2 cellular contexts compared by ENCODE assay signal in genomic region chr13:24233351-24233901, GRCh38.
TF ChIP-seq lines count a peak whose summit lies in the region.

No MANE protein-coding gene starts in this region.

TF ChIP-seq in SK-N-SH, 30 proteins besides CTCF, POLR2A, EP300 and RAD21:
- TF ChIP-seq FOSL2 (IDR thresholded peaks at IDR 0.05; ENCODE audit: borderline replicate concordance, low read depth): peak; percentile 69; the same call in 1 of the 2 replicates
- TF ChIP-seq IRF3 (IDR thresholded peaks at IDR 0.05; ENCODE audit: low read depth, low read length): no peak
- no peak for TF ChIP-seq NRF1 (IDR thresholded peaks at IDR 0.05; ENCODE audit: low read depth, low read length)
- TF ChIP-seq EZH2phosphoT487 (IDR thresholded peaks at IDR 0.05; ENCODE audit: borderline replicate concordance, low read depth): no peak
- no peak for TF ChIP-seq RFX5 (IDR thresholded peaks at IDR 0.05; ENCODE audit: low read length)
- TF ChIP-seq TCF12 (IDR thresholded peaks at IDR 0.05): no peak
- no peak for TF ChIP-seq FOXJ3 (CRISPR knock-in tag; IDR thresholded peaks at IDR 0.05)
- peak; percentile 73 for TF ChIP-seq JUND (IDR thresholded peaks at IDR 0.05)
- no peak for TF ChIP-seq GATA2 (CRISPR knock-in tag; IDR thresholded peaks at IDR 0.05)
- TF ChIP-seq YY1 (IDR thresholded peaks at IDR 0.05; ENCODE audit: low read depth): no peak
- TF ChIP-seq PBX3 (IDR thresholded peaks at IDR 0.05): peak; percentile 50
- TF ChIP-seq SMC3 (IDR thresholded peaks at IDR 0.05; ENCODE audit: low read depth, low read length): no peak
- TF ChIP-seq NFIC (IDR thresholded peaks at IDR 0.05; ENCODE audit: borderline replicate concordance): no peak

TF ChIP-seq in endothelial cell of umbilical vein, 7 proteins besides CTCF, POLR2A, EP300 and RAD21:
- no peak for TF ChIP-seq EZH2 (IDR thresholded peaks at IDR 0.05; ENCODE audit: borderline replicate concordance, low read depth, low read length, severe bottlenecking)
- no peak for TF ChIP-seq MAX (IDR thresholded peaks at IDR 0.05; ENCODE audit: insufficient read depth, insufficient read length)
- no peak for TF ChIP-seq POLR2AphosphoS5 (IDR thresholded peaks at IDR 0.05; ENCODE audit: insufficient read depth, low read depth, low read length)
- peak; percentile 72 for TF ChIP-seq FOS (IDR thresholded peaks at IDR 0.05; ENCODE audit: borderline replicate concordance, insufficient read depth, low read length)
- TF ChIP-seq JUN (IDR thresholded peaks at IDR 0.05; ENCODE audit: borderline replicate concordance, insufficient read depth, insufficient read length, low read depth): peak; percentile 35
- no peak for TF ChIP-seq MYC (IDR thresholded peaks at IDR 0.05; ENCODE audit: low read depth, low read length)
- no peak for TF ChIP-seq GATA2 (IDR thresholded peaks at IDR 0.05; ENCODE audit: insufficient read depth, insufficient read length, low read depth, low read length)
